Comparison of ENCODE assay signal across 7 cellular contexts in genomic region chr6:28266563-28266961, GRCh38. TPM values are rescaled to one million over a fixed set of nuclear protein-coding genes. Genes with fewer than 3 reads are reported as not detected.
A peak's percentile ranks its signal among the peaks of the same experiment; 100 is the strongest.
DNase-seq lines count a peak whose midpoint lies in the region; TF ChIP-seq lines count a peak whose summit lies in the region.
"Had no signal": no experiment of that assay in that cellular context is flagged by ENCODE, and none has a peak within 500 bp of the region (broad histone marks: within the 10 kb centered on the region; RNA-seq: fewer than 3 reads in every experiment).

No MANE protein-coding gene starts in this region.

- peak overlapping the region; percentile 80 for H3K9ac ChIP-seq in mammary epithelial cell (ENCODE audit: insufficient read depth, low read length)

- BruUV-seq in mammary epithelial cell (replicated peaks; lab: Mats Ljungman, UMichigan): TSS peak; percentile 67

- H3K36me3 ChIP-seq in mammary epithelial cell (ENCODE audit: insufficient read depth, low read length): no peaks in the 10 kb centered on the region
- no peaks in the 10 kb centered on the region for H3K36me3 ChIP-seq in neutrophil

- peak overlapping the region; percentile 77 for H3K4me3 ChIP-seq in GM12864 (ENCODE audit: low read depth, low read length)
- H3K4me3 ChIP-seq in mammary epithelial cell (replicated peaks in 1 of 3; ENCODE audit: insufficient read depth in 1 of 3, low read depth in 2 of 3, low read length in 3 of 3): peak overlapping the region; percentile 85 to 94 (median 91)
- H3K4me3 ChIP-seq in neutrophil (ENCODE audit: low read depth in 1 of 2, low read length in 1 of 2): peak overlapping the region; percentile 65 to 70

- peak overlapping the region; percentile 99 for H2AFZ ChIP-seq in mammary epithelial cell (ENCODE audit: low read depth, low read length)

- H3K4me1 ChIP-seq in mammary epithelial cell (ENCODE audit: insufficient read depth, low read length) (peaks cover 22% of the 10 kb centered on the region), neutrophil (ENCODE audit: control insufficient read depth in 1 of 2, insufficient read depth in 1 of 2, low read depth in 1 of 2, low read length in 1 of 2) (peaks cover 9 to 14% of the 10 kb centered on the region in 2 experiments)

- H3K4me2 ChIP-seq in mammary epithelial cell (ENCODE audit: insufficient read depth, low read depth, low read length): peak overlapping the region; percentile 93

- CTCF ChIA-PET in mammary epithelial cell (lab: Charles Lee; ENCODE audit: low non-redundant PET): interaction anchor here (0.7 kb wide), 1 partner anchor 15 kb away, joined by 3 read pairs; the partner anchor contains the start of gene ZKSCAN4

- DNase-seq in GM12864 (ENCODE audit: low read depth) (no peak), mammary epithelial cell (no peak), activated gamma-delta T cell treated with Interleukin-2 at 50 U/mL for 16 hours (no peak), NCI-H1694 (lab: John Stamatoyannopoulos, UW) (no peak), inferior parietal cortex (ENCODE audit: extremely low spot score) (no peak)
- DNase-seq: SIG-M5 had no signal

- H3K27me3 ChIP-seq in mammary epithelial cell (ENCODE audit: insufficient read depth, low read length) (no peaks in the 10 kb centered on the region), neutrophil (peaks cover 34% of the 10 kb centered on the region)

- H3K79me2 ChIP-seq in mammary epithelial cell (ENCODE audit: insufficient read depth, low read length): peaks cover 15% of the 10 kb centered on the region

- 0% methylated on average over 5 of the region's 5 CpGs for WGBS in mammary epithelial cell (ENCODE audit: low coverage, missing lambda C conversion rate)

- peak overlapping the region; percentile 70 for H3K27ac ChIP-seq in mammary epithelial cell (ENCODE audit: insufficient read depth, low read depth, low read length)
- H3K27ac ChIP-seq in neutrophil: no peak overlapping the region

- no peaks in the 10 kb centered on the region for H3K9me3 ChIP-seq in mammary epithelial cell (replicated peaks; ENCODE audit: insufficient read depth, low read length)
- no peaks in the 10 kb centered on the region for H3K9me3 ChIP-seq in neutrophil

- no peaks in the 10 kb centered on the region for H4K20me1 ChIP-seq in mammary epithelial cell (ENCODE audit: insufficient read depth, low read length)

- TF ChIP-seq CTCF in GM12864 (IDR thresholded peaks at IDR 0.05; ENCODE audit: low read depth, low read length, missing control alignments): no peak
- TF ChIP-seq CTCF in mammary epithelial cell (conservative IDR thresholded peaks at IDR 0.05 in 1 of 2, IDR thresholded peaks at IDR 0.05 in 1 of 2; ENCODE audit: extremely low read depth in 1 of 2, insufficient read depth in 1 of 2, low read depth in 1 of 2, low read length in 2 of 2): no peak
- TF ChIP-seq CTCF in neutrophil (IDR thresholded peaks at IDR 0.05): no peak

- dilution Hi-C loops in mammary epithelial cell (cut with HindIII; ENCODE audit: low sequenced_read_pairs): no loop called here

- in situ Hi-C loops in mammary epithelial cell (cut with MboI; ENCODE audit: low sequenced_read_pairs in 2 of 2): no loop called here

- intact Hi-C loops in mammary epithelial cell (cut with micrococcal nuclease): loop anchor here (5.0 kb wide), 2 partner anchors 39 to 129 kb away; partner anchors contain the start of gene ZSCAN9

RNA-seq across cellular contexts. Expression of gene ZSCAN26, which starts 0.4 kb away (rescaled TPM):
- 10 to 100 TPM; 12.4 to 12.7 TPM for total RNA-seq in mammary epithelial cell
- polyA plus RNA-seq in mammary epithelial cell: 6.6 TPM
- 19.3 TPM for polyA minus RNA-seq in mammary epithelial cell

RNA-seq across cellular contexts. Expression of gene NKAPL, which starts 7.5 kb away (rescaled TPM):
- 1 to 10 TPM in 1 of 2 donors, under 1 TPM in 1; 0.24 to 1.0 TPM for total RNA-seq in mammary epithelial cell
- polyA plus RNA-seq in mammary epithelial cell: 0.34 TPM
- not detected for polyA minus RNA-seq in mammary epithelial cell

RNA-seq across cellular contexts. Expression of gene ZKSCAN4, which starts 14.5 kb away (rescaled TPM):
- total RNA-seq in mammary epithelial cell: 1 to 10 TPM; 3.6 to 5.8 TPM
- 2.2 TPM for polyA plus RNA-seq in mammary epithelial cell
- 7.4 TPM for polyA minus RNA-seq in mammary epithelial cell

RNA-seq across cellular contexts. Expression of gene PGBD1, which starts 14.8 kb away (rescaled TPM):
- 1 to 10 TPM; 5.7 to 7.7 TPM for total RNA-seq in mammary epithelial cell
- polyA plus RNA-seq in mammary epithelial cell: 3.8 TPM
- polyA minus RNA-seq in mammary epithelial cell: 0.57 TPM

RNA-seq across cellular contexts. Expression of gene ZSCAN9, which starts 41.5 kb away (rescaled TPM):
- 10 to 100 TPM; 11.9 to 15.5 TPM for total RNA-seq in mammary epithelial cell
- polyA plus RNA-seq in mammary epithelial cell: 7.3 TPM
- 21.8 TPM for polyA minus RNA-seq in mammary epithelial cell
